ENCODE assay signal across 18 cellular contexts in the genomic region with DNA sequence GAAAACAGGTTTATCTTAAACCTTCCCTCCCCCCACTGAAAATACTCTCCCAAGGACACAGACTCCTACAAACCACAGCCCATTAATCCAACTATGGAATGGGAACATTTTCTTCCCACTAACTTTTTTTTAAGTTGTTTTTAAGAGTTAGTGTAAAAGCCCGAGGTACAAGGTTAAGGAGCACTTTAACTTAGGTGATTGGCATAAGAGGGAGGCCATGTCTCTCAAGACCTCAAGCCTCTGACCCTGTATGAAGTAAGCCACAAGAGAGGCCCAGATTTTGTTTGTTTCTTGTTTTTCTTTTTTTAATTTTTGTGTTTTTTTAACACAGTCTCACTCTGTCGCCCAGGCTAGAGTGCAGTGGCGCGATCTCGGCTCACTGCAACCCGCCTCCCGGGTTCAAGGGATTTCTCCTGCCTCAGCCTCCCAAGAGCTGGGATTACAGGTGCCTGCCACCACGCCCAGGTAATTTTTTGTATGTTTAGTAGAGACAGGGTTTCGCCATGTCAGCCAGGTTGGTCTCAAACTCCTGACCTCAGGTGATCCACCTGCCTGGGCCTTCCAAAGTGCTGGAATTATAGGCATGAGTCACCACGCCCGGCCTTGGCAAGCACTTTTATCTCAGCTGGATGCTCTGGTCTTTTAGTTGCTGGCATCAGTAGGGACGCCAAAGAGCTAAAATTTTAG. TPM values are rescaled to one million over a fixed set of nuclear protein-coding genes. Genes with fewer than 3 reads are reported as not detected.
DNase-seq lines count a peak whose midpoint lies in the region; ATAC-seq and TF ChIP-seq lines count a peak whose summit lies in the region.
"Had no signal": no experiment of that assay in that cellular context is flagged by ENCODE, and none has a peak within 500 bp of the region (broad histone marks: within the 10 kb centered on the region; RNA-seq: fewer than 3 reads in every experiment).

No MANE protein-coding gene starts in this region.

- H2AFZ ChIP-seq in MM.1S (ENCODE audit: low read length), result no peak overlapping the region

- H3F3A ChIP-seq in MM.1S (ENCODE audit: insufficient read depth, low read length), result no peaks in the 10 kb centered on the region

- H3K36me3 ChIP-seq in left lung, result no peaks in the 10 kb centered on the region
- H3K36me3 ChIP-seq in upper lobe of right lung, result no peaks in the 10 kb centered on the region
- no peaks in the 10 kb centered on the region for H3K36me3 ChIP-seq in MM.1S (replicated peaks; ENCODE audit: insufficient read depth, low read length)
- H3K36me3 ChIP-seq: BE2C had no signal

- H3K9me3 ChIP-seq in left lung (no peaks in the 10 kb centered on the region), upper lobe of right lung (no peaks in the 10 kb centered on the region), MM.1S (replicated peaks; ENCODE audit: insufficient read depth, low read length) (no peaks in the 10 kb centered on the region)
- H3K9me3 ChIP-seq: BE2C had no signal

- H3K27me3 ChIP-seq in left lung (no peaks in the 10 kb centered on the region), upper lobe of right lung (no peaks in the 10 kb centered on the region), MM.1S (replicated peaks; ENCODE audit: insufficient read depth, low read length) (no peaks in the 10 kb centered on the region)
- H3K27me3 ChIP-seq: BE2C had no signal

- H3K9ac ChIP-seq in MM.1S (ENCODE audit: low read length), result no peak overlapping the region

- DNase-seq in LNCaP clone FGC (ENCODE audit: low read depth) (peak; percentile 42), SW480 (ENCODE audit: low spot score) (peak; percentile 21), left lung (peak in 1 of 2 donors; percentile 40), upper lobe of right lung (no peak), MM.1S (no peak)
- DNase-seq: BE2C; CD4-positive, alpha-beta memory T cell; H9; NCI-H1436 treated with DMSO at 0.1 percent for 48 hours; NCI-H2029 treated with DMSO at 0.1 percent for 48 hours; NCI-H2171 treated with DMSO at 0.1 percent for 48 hours; NCI-H510A treated with DMSO at 0.1 percent for 48 hours had no signal

- TF ChIP-seq CTCF in LNCaP clone FGC (IDR thresholded peaks at IDR 0.05; ENCODE audit: control insufficient read depth, extremely low read depth, insufficient read depth) (no peak), left lung (IDR thresholded peaks at IDR 0.05) (no peak), upper lobe of right lung (IDR thresholded peaks at IDR 0.05) (no peak), MM.1S (IDR thresholded peaks at IDR 0.05; ENCODE audit: low read length) (no peak)

- ATAC-seq in left lung (peak; percentile 82), upper lobe of right lung (peak; percentile 70), HG03175 (IDR thresholded peaks at IDR 0.05; ENCODE audit: unreplicated experiment) (no peak), GM18861 (IDR thresholded peaks at IDR 0.05; ENCODE audit: unreplicated experiment) (no peak)
- ATAC-seq: Panc1, Right ventricle myocardium inferior had no signal

- H3K9me2 ChIP-seq in MM.1S (replicated peaks; ENCODE audit: insufficient read depth, low read length), result no peaks in the 10 kb centered on the region

- H3K4me3 ChIP-seq in LNCaP clone FGC (ENCODE audit: low read depth, low read length) (no peak overlapping the region), left lung (no peak overlapping the region), upper lobe of right lung (no peak overlapping the region), MM.1S (ENCODE audit: low read length) (no peak overlapping the region)

- H3K4me1 ChIP-seq in left lung (peaks cover 0 to 17% of the 10 kb centered on the region in 2 donors), upper lobe of right lung (no peaks in the 10 kb centered on the region), MM.1S (ENCODE audit: low read length) (no peaks in the 10 kb centered on the region)
- H3K4me1 ChIP-seq: BE2C had no signal

- H3K79me2 ChIP-seq in MM.1S (ENCODE audit: low read length), result no peaks in the 10 kb centered on the region

- H3K4me2 ChIP-seq in MM.1S (ENCODE audit: low read depth, low read length), result no peak overlapping the region

- H3K27ac ChIP-seq in left lung, result peak overlapping the region in 1 of 2 donors; percentile 30
- no peak overlapping the region for H3K27ac ChIP-seq in upper lobe of right lung
- no peak overlapping the region for H3K27ac ChIP-seq in MM.1S (ENCODE audit: low read length)

- H4K20me1 ChIP-seq in MM.1S (ENCODE audit: insufficient read depth, low read length), result no peaks in the 10 kb centered on the region

- intact Hi-C loops in left lung (cut with DNase I), result no loop called here
- intact Hi-C loops in upper lobe of right lung (cut with DNase I), result no loop called here

RNA-seq across cellular contexts. Expression of a gene that starts 14.4 kb away (rescaled TPM):
- total RNA-seq in left lung, result 1 to 10 TPM; 4.0 to 6.4 TPM
- total RNA-seq in upper lobe of right lung, result 5.9 TPM
- total RNA-seq: HT1080, LHCN-M2 had no signal

RNA-seq across cellular contexts. Expression of a gene that starts 14.6 kb away (rescaled TPM):
- 10 to 100 TPM; 17.1 to 18.8 TPM for total RNA-seq in left lung
- total RNA-seq in upper lobe of right lung, result 13.9 TPM

RNA-seq across cellular contexts. Expression of a gene that starts 42.1 kb away (rescaled TPM):
- not detected for total RNA-seq in left lung
- total RNA-seq in upper lobe of right lung, result not detected
- total RNA-seq: CD4-positive, alpha-beta memory T cell; H9; HT1080; LHCN-M2; Right ventricle myocardium inferior had no signal

RNA-seq across cellular contexts. Expression of a gene that starts 50.7 kb away (rescaled TPM):
- total RNA-seq in left lung, result 1 to 10 TPM; 3.3 to 7.3 TPM
- 0.93 TPM for total RNA-seq in upper lobe of right lung

Comparison
In these comparisons a context has a peak if more than half of its experiments do, and no peak if none do; other contexts are left out.
1. DNase-seq: peak in LNCaP clone FGC (single experiment) and SW480 (single experiment); none in upper lobe of right lung (single experiment) and MM.1S (single experiment).
2. ATAC-seq: peak in left lung (single experiment) and upper lobe of right lung (single experiment); none in HG03175 (single experiment) and GM18861 (single experiment).